Comparison of ENCODE assay signal across 10 cellular contexts in the genomic region with DNA sequence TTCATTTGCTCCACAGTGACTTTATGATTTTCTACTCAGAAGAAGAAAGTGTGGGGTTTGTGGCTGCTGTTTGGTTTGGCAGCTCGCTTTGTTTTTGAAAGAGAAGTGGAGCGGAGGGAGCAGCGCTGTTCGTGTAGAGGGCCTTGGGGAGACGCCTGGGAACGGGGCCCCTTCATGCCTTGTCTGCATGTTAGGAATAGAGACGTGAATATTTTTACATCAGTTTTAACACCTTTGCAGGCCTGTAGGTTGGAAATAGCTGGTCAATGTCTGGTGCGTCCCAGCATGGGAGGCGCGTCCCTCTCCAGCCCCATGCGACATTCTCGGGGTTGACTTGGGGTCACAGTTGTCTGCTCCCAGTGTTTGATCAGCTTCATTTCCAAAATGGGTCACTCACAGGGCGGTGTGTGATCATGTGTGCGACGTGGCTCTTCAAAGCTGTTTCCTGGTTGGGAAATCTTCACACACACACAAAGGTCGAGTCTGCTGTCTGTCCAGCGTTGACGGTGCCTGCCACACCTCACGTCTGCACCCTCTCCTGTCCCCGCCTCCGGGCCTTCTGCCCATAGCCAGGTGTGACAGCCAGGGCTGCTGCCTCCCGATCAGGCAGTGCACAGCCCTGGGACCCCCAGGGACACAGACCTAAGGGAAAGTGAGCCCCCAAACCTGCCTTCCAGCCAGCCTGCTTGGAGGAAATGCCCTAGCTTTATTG.
DNase-seq lines count a peak whose midpoint lies in the region; ATAC-seq and TF ChIP-seq lines count a peak whose summit lies in the region.
"Had no signal": no experiment of that assay in that cellular context is flagged by ENCODE, and none has a peak within 500 bp of the region (broad histone marks: within the 10 kb centered on the region; RNA-seq: fewer than 3 reads in every experiment).

No MANE protein-coding gene starts in this region.

- ATAC-seq in Right ventricle myocardium inferior: peak; percentile 41

- TF ChIP-seq CTCF in epithelial cell of esophagus (IDR thresholded peaks at IDR 0.05; ENCODE audit: insufficient read depth, low read depth, low read length, missing control alignments) (no peak), vagina (IDR thresholded peaks at IDR 0.05) (no peak)

- no peaks in the 10 kb centered on the region for H3K9me3 ChIP-seq in vagina

- H3K27me3 ChIP-seq in vagina: no peaks in the 10 kb centered on the region

- no peaks in the 10 kb centered on the region for H3K4me1 ChIP-seq in urinary bladder (ENCODE audit: insufficient read depth)
- peaks cover 3% of the 10 kb centered on the region for H3K4me1 ChIP-seq in vagina

- intact Hi-C loops in Right ventricle myocardium inferior (cut with DNase I): no loop called here
- intact Hi-C loops in cardiac septum (cut with DNase I): no loop called here
- intact Hi-C loops in vagina (cut with DNase I): no loop called here

- peak overlapping the region; percentile 13 for H3K27ac ChIP-seq in urinary bladder (ENCODE audit: low read depth)
- no peak overlapping the region for H3K27ac ChIP-seq in vagina
- H3K27ac ChIP-seq: KMS-11 had no signal

- 61% methylated on average over 22 of the region's 22 CpGs for WGBS in urinary bladder

- H3K4me3 ChIP-seq in epithelial cell of esophagus (ENCODE audit: low read length) (no peak overlapping the region), urinary bladder (ENCODE audit: low read depth, low read length) (no peak overlapping the region), vagina (no peak overlapping the region)

- DNase-seq in Right ventricle myocardium inferior (ENCODE audit: missing footprints) (no peak), cardiac septum (ENCODE audit: low spot score) (no peak), epithelial cell of esophagus (ENCODE audit: low read depth) (peak; percentile 62), mesenteric fat pad (ENCODE audit: low spot score) (peak; percentile 84), cerebellar cortex (ENCODE audit: low spot score) (no peak), 8988T (no peak), vagina (ENCODE audit: extremely low spot score in 2 of 2) (no peak)
- DNase-seq: activated naive CD4-positive, alpha-beta T cell treated with anti-CD3 and anti-CD28 coated beads for 36 hours had no signal

- H3K36me3 ChIP-seq in urinary bladder (ENCODE audit: insufficient read depth): no peaks in the 10 kb centered on the region
- no peaks in the 10 kb centered on the region for H3K36me3 ChIP-seq in vagina

- TF ChIP-seq POLR2A in vagina (IDR thresholded peaks at IDR 0.05): no peak

Comparison
In these comparisons a context has a peak if more than half of its experiments do, and no peak if none do; other contexts are left out.
1. DNase-seq: peak in epithelial cell of esophagus (single experiment) and mesenteric fat pad (single experiment); none in Right ventricle myocardium inferior (single experiment), cardiac septum (single experiment), cerebellar cortex (single experiment), 8988T (single experiment) and vagina (0 of 2).